Comparison of ENCODE assay signal across 28 cellular contexts in the genomic region with DNA sequence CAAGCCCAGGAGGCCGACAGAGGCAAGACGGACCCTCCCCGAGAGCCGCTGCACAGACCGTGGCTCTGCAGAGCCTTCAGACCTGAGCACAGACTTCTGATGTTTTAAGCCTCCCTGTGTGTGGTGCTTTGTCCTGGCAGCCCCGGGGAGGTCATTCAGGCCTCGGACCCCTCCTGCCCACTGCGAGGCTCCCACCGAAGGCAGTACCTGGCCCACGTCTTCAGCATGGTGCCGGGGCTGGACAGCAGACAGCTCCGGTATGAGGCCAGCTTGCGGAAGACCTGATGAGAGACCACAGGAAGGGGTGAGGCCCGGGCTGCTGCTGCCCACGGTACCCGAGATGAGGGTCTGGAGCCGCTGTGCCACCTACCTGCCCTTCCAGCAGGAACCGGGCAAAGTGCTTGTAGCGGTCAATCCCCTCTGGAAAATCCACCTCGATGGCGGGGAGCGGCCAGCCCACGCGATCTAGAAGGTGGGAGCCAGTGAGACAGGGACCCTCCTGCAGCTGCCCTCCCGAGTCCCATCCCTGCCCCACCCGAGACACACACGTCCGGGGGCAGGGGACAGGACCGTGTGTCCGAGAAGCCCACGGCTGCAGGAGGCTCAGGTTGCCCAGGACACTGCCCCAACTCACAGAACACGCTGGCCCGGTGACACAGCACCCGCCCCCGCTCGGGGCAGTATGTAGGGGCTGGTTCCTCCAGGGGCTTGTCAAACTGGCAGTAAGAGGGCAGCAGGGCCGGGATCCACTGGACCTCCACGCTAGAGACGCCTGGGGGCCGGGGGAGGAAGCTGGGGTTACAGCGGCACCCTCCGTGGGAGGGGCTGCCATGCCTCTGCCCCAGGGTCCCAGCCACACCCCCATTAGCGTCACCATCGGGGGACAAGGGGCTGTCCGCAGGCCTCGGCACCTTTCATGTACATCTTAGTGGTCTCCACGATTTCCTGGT.
"Had no signal": no experiment of that assay in that cellular context is flagged by ENCODE, and none has a peak within 500 bp of the region (broad histone marks: within the 10 kb centered on the region; RNA-seq: fewer than 3 reads in every experiment).

No MANE protein-coding gene starts in this region.

- H3K4me3 Mint-ChIP-seq: activated CD4-positive, alpha-beta T cell treated with anti-CD3 and anti-CD28 coated beads for 36 hours; activated naive CD4-positive, alpha-beta T cell treated with anti-CD3 and anti-CD28 coated beads for 36 hours; activated naive CD8-positive, alpha-beta T cell treated with anti-CD3 and anti-CD28 coated beads for 36 hours; nephron; T-helper 2 cell treated with Interferon-gamma antibody and Interleukin-4, amounts not matched to agents 5 μg/mL and 100 μg/mL, for 36 hours had no signal

- DNase-seq: activated CD4-positive, alpha-beta T cell treated with anti-CD3 and anti-CD28 coated beads for 36 hours; activated CD4-positive, CD25-positive, alpha-beta regulatory T cell; activated effector memory CD4-positive, alpha-beta T cell treated with anti-CD3 and anti-CD28 coated beads, Interleukin-2, amount 50 U/mL, for 16 hours; activated naive CD4-positive, alpha-beta T cell treated with anti-CD3 and anti-CD28 coated beads for 36 hours; activated naive CD8-positive, alpha-beta T cell treated with anti-CD3 and anti-CD28 coated beads for 36 hours; aorta; body of pancreas; dermis blood vessel endothelial cell; effector CD8-positive, alpha-beta T cell; esophagus squamous epithelium; foreskin melanocyte; islet precursor cell; left ventricle myocardium inferior; mucosa of descending colon; stimulated activated CD4-positive, alpha-beta T cell treated with anti-CD3 and anti-CD28 coated beads, Interleukin-15, amount 100 ng/mL, for 24 hours; stimulated activated CD4-positive, alpha-beta T cell treated with anti-CD3 and anti-CD28 coated beads, Interleukin-2, amount 100 ng/mL, for 24 hours; stimulated activated naive CD4-positive, alpha-beta T cell; tibial artery had no signal

- H3K4me3 ChIP-seq: adrenal gland, body of pancreas, esophagus squamous epithelium, left ventricle myocardium inferior, lung, mucosa of descending colon, pancreas, psoas muscle, suprapubic skin, tibial artery had no signal

- H3K27me3 ChIP-seq: adrenal gland, body of pancreas, esophagus squamous epithelium, pancreas, suprapubic skin, tibial artery had no signal

- H3K4me1 ChIP-seq: adrenal gland, body of pancreas, esophagus squamous epithelium, pancreas, psoas muscle, suprapubic skin, tibial artery had no signal

- H3K9me3 Mint-ChIP-seq: activated naive CD4-positive, alpha-beta T cell treated with anti-CD3 and anti-CD28 coated beads for 36 hours; activated naive CD8-positive, alpha-beta T cell treated with anti-CD3 and anti-CD28 coated beads for 36 hours; nephron; T-helper 2 cell treated with Interferon-gamma antibody and Interleukin-4, amounts not matched to agents 5 μg/mL and 100 μg/mL, for 36 hours had no signal

- H3K27ac ChIP-seq: adrenal gland, body of pancreas, epithelial cell of prostate, esophagus squamous epithelium, left ventricle myocardium inferior, pancreas, psoas muscle, suprapubic skin, tibial artery had no signal

- FAIRE-seq: colon, endometrium, pancreas had no signal

- H3K4me1 Mint-ChIP-seq: activated CD4-positive, alpha-beta T cell treated with anti-CD3 and anti-CD28 coated beads for 36 hours; activated naive CD8-positive, alpha-beta T cell treated with anti-CD3 and anti-CD28 coated beads for 36 hours; nephron had no signal

- H3K9me3 ChIP-seq: adrenal gland, body of pancreas, esophagus squamous epithelium, left ventricle myocardium inferior, mucosa of descending colon, pancreas, psoas muscle, suprapubic skin, tibial artery had no signal

- H3K27me3 Mint-ChIP-seq: activated CD4-positive, alpha-beta T cell treated with anti-CD3 and anti-CD28 coated beads for 36 hours; activated naive CD8-positive, alpha-beta T cell treated with anti-CD3 and anti-CD28 coated beads for 36 hours had no signal

- H3K27ac Mint-ChIP-seq: activated CD4-positive, alpha-beta T cell treated with anti-CD3 and anti-CD28 coated beads for 36 hours; activated naive CD4-positive, alpha-beta T cell treated with anti-CD3 and anti-CD28 coated beads for 36 hours; activated naive CD8-positive, alpha-beta T cell treated with anti-CD3 and anti-CD28 coated beads for 36 hours; nephron; T-helper 2 cell treated with Interferon-gamma antibody and Interleukin-4, amounts not matched to agents 5 μg/mL and 100 μg/mL, for 36 hours had no signal

- ATAC-seq: activated CD4-positive, alpha-beta T cell treated with anti-CD3 and anti-CD28 coated beads for 36 hours; body of pancreas; mucosa of descending colon; pancreas; psoas muscle had no signal
